In the genomic region with DNA sequence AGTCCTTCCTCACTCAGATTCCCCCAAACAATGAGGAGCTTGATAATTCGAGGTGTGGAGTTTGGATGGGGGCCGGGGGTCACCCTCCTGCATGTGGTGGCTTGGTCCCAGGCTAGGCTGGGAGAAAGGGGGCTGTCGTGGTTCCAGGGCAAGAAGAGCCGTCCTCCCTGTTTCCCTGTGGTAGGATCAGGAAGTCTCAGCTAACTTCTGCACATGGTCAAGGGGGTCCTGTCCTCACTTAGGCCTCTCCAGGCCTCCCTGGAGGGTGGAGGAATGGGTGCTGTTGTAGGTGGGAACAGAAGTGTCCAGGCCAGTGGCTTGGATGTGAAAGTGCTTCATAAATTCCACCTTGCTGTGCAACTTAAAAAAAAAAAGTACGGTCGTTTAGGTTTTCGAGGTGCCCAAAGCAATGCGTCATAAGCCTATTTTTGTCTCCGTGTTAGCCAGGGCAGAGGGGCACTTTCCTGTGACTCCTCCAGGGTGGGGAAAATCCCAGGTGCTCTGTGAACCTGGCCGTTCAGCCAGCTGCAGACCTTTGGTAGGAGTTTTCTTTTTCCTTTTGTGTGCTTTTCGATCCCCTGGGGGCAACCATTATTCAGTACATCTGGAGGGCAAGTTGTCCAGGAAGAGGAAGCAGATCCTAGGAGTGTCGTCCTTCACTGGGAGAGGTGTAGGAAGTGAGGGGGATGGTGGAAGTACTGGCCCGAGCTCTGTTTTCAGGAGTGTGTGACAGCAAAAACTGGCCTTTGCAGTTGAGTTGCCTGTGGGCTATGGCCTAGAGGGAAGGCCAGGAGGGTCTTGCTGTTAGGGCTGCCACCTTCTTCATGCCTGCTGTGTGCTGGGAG, we compare ENCODE assay signal across 8 cellular contexts. TPM values are rescaled to one million over a fixed set of nuclear protein-coding genes. Genes with fewer than 3 reads are reported as not detected.
DNase-seq lines count a peak whose midpoint lies in the region; ATAC-seq and TF ChIP-seq lines count a peak whose summit lies in the region.

No MANE protein-coding gene starts in this region.

- CTCF ChIA-PET in activated CD8-positive, alpha-beta T cell treated with anti-CD3 and anti-CD28 coated beads for 36 hours (lab: Charles Lee): interaction anchor here (0.6 to 1.7 kb wide), 3 partner anchors 9 to 49 kb away, joined by 3 to 5 read pairs (median 4); a partner anchor contains a TSS

- H3K27ac Mint-ChIP-seq in activated CD8-positive, alpha-beta T cell treated with anti-CD3 and anti-CD28 coated beads for 36 hours: peak overlapping the region; percentile 98

- H3K4me3 Mint-ChIP-seq in activated CD8-positive, alpha-beta T cell treated with anti-CD3 and anti-CD28 coated beads for 36 hours: peak overlapping the region; percentile 78

- no peaks in the 10 kb centered on the region for H3K9me3 Mint-ChIP-seq in activated CD8-positive, alpha-beta T cell treated with anti-CD3 and anti-CD28 coated beads for 36 hours

- no peak for TF ChIP-seq CTCF in activated CD8-positive, alpha-beta T cell treated with anti-CD3 and anti-CD28 coated beads for 36 hours (IDR thresholded peaks at IDR 0.05)

- intact Hi-C loops in activated CD8-positive, alpha-beta T cell treated with anti-CD3 and anti-CD28 coated beads for 36 hours (cut with micrococcal nuclease): loop anchor here (10.0 kb wide), 1 partner anchor 254 kb away; a partner anchor contains a TSS
- intact Hi-C loops in left colon (cut with DNase I, micrococcal nuclease): no loop called here

- no peaks in the 10 kb centered on the region for H3K27me3 Mint-ChIP-seq in activated CD8-positive, alpha-beta T cell treated with anti-CD3 and anti-CD28 coated beads for 36 hours

- peaks cover 95% of the 10 kb centered on the region for H3K4me1 Mint-ChIP-seq in activated CD8-positive, alpha-beta T cell treated with anti-CD3 and anti-CD28 coated beads for 36 hours (ENCODE audit: low read depth)

- ATAC-seq in GM19025 (IDR thresholded peaks at IDR 0.05; ENCODE audit: low read depth, unreplicated experiment): peak; percentile 28
- peak; percentile 0 for ATAC-seq in HG03280 (IDR thresholded peaks at IDR 0.05; ENCODE audit: unreplicated experiment)
- peak; percentile 46 for ATAC-seq in activated CD8-positive, alpha-beta T cell treated with anti-CD3 and anti-CD28 coated beads for 36 hours
- peak; percentile 59 for ATAC-seq in left colon

- peaks cover 27% of the 10 kb centered on the region for H3K36me3 Mint-ChIP-seq in activated CD8-positive, alpha-beta T cell treated with anti-CD3 and anti-CD28 coated beads for 36 hours (ENCODE audit: low read depth)

- POLR2A ChIA-PET in activated CD8-positive, alpha-beta T cell treated with anti-CD3 and anti-CD28 coated beads for 36 hours (lab: Charles Lee): interaction anchor here (0.6 to 6.6 kb wide), 8 partner anchors 9 to 1003 kb away, joined by 3 to 57 read pairs (median 3); a partner anchor contains a TSS

- DNase-seq in COLO668 (lab: John Stamatoyannopoulos, UW; ENCODE audit: unreplicated experiment) (peak; percentile 61), left colon (no peak), nucleus accumbens (lab: John Stamatoyannopoulos, UW) (no peak), SK-N-DZ (ENCODE audit: low spot score) (no peak), NCI-H2227 treated with DMSO at 0.1 percent for 48 hours (lab: John Stamatoyannopoulos, UW) (no peak)
- peak; percentile 84 for DNase-seq in activated CD8-positive, alpha-beta T cell treated with anti-CD3 and anti-CD28 coated beads for 36 hours

RNA-seq across cellular contexts. Expression of a gene that starts 9.6 kb away (rescaled TPM):
- 10 to 100 TPM; 81.7 to 82.4 TPM for total RNA-seq in activated CD8-positive, alpha-beta T cell treated with anti-CD3 and anti-CD28 coated beads for 36 hours
- 100 to 1,000 TPM in 1 of 2 donors, 10 to 100 TPM in 1; 97.3 to 100 TPM for total RNA-seq in left colon
- polyA plus RNA-seq in SK-N-DZ (2014; cell fraction: cytosol; rRNA removed): 9.8 and 13.8 TPM in 2 replicates
- 9.3 and 12.4 TPM in 2 replicates for polyA plus RNA-seq in SK-N-DZ (2014; cell fraction: nucleus; rRNA removed)

Comparison
In these comparisons a context has a peak if more than half of its experiments do, and no peak if none do; other contexts are left out.
1. DNase-seq: peak in COLO668 (single experiment) and activated CD8-positive, alpha-beta T cell treated with anti-CD3 and anti-CD28 coated beads for 36 hours (single experiment); none in left colon (0 of 2), nucleus accumbens (0 of 56), SK-N-DZ (single experiment) and NCI-H2227 treated with DMSO at 0.1 percent for 48 hours (single experiment).
2. ATAC-seq: peak in every context shown above with its lines; median percentile 59 in left colon; 46 in activated CD8-positive, alpha-beta T cell treated with anti-CD3 and anti-CD28 coated beads for 36 hours; 28 in GM19025; 0 in HG03280.